In genomic region chr18:832085-832681, GRCh38 we compare ENCODE assay signal across 1 cellular context.
TF ChIP-seq lines count a peak whose summit lies in the region.

No MANE protein-coding gene starts in this region.

TF ChIP-seq in HepG2, 621 proteins besides CTCF, POLR2A, EP300 and RAD21 (continued from another document and continues in another):
- TF ChIP-seq HNF1A (IDR thresholded peaks at IDR 0.05; ENCODE audit: low read depth) (no peak), HNF1A (CRISPR knock-in tag; IDR thresholded peaks at IDR 0.05; ENCODE audit: borderline replicate concordance) (peak; percentile 55; the same call in 1 of the 2 replicates), ZNF543 (CRISPR knock-in tag; IDR thresholded peaks at IDR 0.05) (no peak), ATF4 (CRISPR knock-in tag; IDR thresholded peaks at IDR 0.05) (peak in 1 of 2 experiments; percentile 13; a peak in 1 of 4 replicates), HBP1 (CRISPR knock-in tag; IDR thresholded peaks at IDR 0.05; ENCODE audit: low read depth) (0 out of 2 replicates have a peak, but pooled peaks have one; percentile 56), BRCA1 (CRISPR knock-in tag; IDR thresholded peaks at IDR 0.05) (no peak), ZNF709 (CRISPR knock-in tag; IDR thresholded peaks at IDR 0.05) (no peak), TBX3 (IDR thresholded peaks at IDR 0.05; ENCODE audit: borderline replicate concordance) (peak; percentile 14; the same call in 1 of the 2 replicates), ZNF552 (CRISPR knock-in tag; IDR thresholded peaks at IDR 0.05; ENCODE audit: borderline replicate concordance) (no peak), NPAS2 (CRISPR knock-in tag; IDR thresholded peaks at IDR 0.05; ENCODE audit: borderline replicate concordance) (no peak), NFE2L1 (CRISPR knock-in tag; IDR thresholded peaks at IDR 0.05; ENCODE audit: borderline replicate concordance) (no peak), ZNF142 (CRISPR knock-in tag; IDR thresholded peaks at IDR 0.05) (no peak), FOXA3 (CRISPR knock-in tag; IDR thresholded peaks at IDR 0.05) (peak; percentile 43; the same call in 1 of the 2 replicates), ISX (CRISPR knock-in tag; conservative IDR thresholded peaks at IDR 0.05) (no peak), HDAC1 (CRISPR knock-in tag; IDR thresholded peaks at IDR 0.05) (peak; percentile 49; the same call in 1 of the 2 replicates), AGO1 (IDR thresholded peaks at IDR 0.05; ENCODE audit: low read depth, low read length, poor library complexity, severe bottlenecking) (no peak), ZNF512B (CRISPR knock-in tag; IDR thresholded peaks at IDR 0.05; ENCODE audit: borderline replicate concordance) (no peak), ZSCAN29 (CRISPR knock-in tag; conservative IDR thresholded peaks at IDR 0.05) (peak; percentile 88), CENPX (CRISPR knock-in tag; IDR thresholded peaks at IDR 0.05) (no peak), ZNF350 (CRISPR knock-in tag; IDR thresholded peaks at IDR 0.05; ENCODE audit: borderline replicate concordance, low read depth) (peak; percentile 52; the same call in 1 of the 2 replicates), HMG20A (CRISPR knock-in tag; IDR thresholded peaks at IDR 0.05; ENCODE audit: borderline replicate concordance) (no peak), ZNF816 (CRISPR knock-in tag; IDR thresholded peaks at IDR 0.05; ENCODE audit: borderline replicate concordance) (no peak), GMEB2 (CRISPR knock-in tag; IDR thresholded peaks at IDR 0.05; ENCODE audit: low read depth) (no peak), SATB2 (CRISPR knock-in tag; IDR thresholded peaks at IDR 0.05) (0 out of 2 replicates have a peak, but pooled peaks have one; percentile 45), HNF4G (IDR thresholded peaks at IDR 0.05; ENCODE audit: borderline replicate concordance, low read depth, low read length) (peak; percentile 66; the same call in 1 of the 2 replicates), HNF4G (CRISPR knock-in tag; IDR thresholded peaks at IDR 0.05; ENCODE audit: borderline replicate concordance, low read depth) (no peak; the same call in 1 of the 2 replicates), ZNF883 (CRISPR knock-in tag; IDR thresholded peaks at IDR 0.05; ENCODE audit: not compliant biosample characterization) (no peak), ZSCAN30 (CRISPR knock-in tag; IDR thresholded peaks at IDR 0.05) (no peak), TSC22D2 (CRISPR knock-in tag; IDR thresholded peaks at IDR 0.05; ENCODE audit: borderline replicate concordance) (0 out of 2 replicates have a peak, but pooled peaks have one; percentile 30), ZFP37 (CRISPR knock-in tag; IDR thresholded peaks at IDR 0.05; ENCODE audit: borderline replicate concordance) (no peak), ZNF652 (CRISPR knock-in tag; IDR thresholded peaks at IDR 0.05; ENCODE audit: borderline replicate concordance, low read depth) (no peak), AKAP8 (CRISPR knock-in tag; IDR thresholded peaks at IDR 0.05) (no peak), NCOA5 (CRISPR knock-in tag; IDR thresholded peaks at IDR 0.05) (no peak), RFX5 (IDR thresholded peaks at IDR 0.05; ENCODE audit: low read depth, low read length) (no peak), CHD4 (IDR thresholded peaks at IDR 0.05; ENCODE audit: borderline replicate concordance, low read length) (no peak), CC2D1A (CRISPR knock-in tag; IDR thresholded peaks at IDR 0.05) (no peak), WIZ (CRISPR knock-in tag; IDR thresholded peaks at IDR 0.05) (no peak), DBP (CRISPR knock-in tag; IDR thresholded peaks at IDR 0.05; ENCODE audit: not compliant biosample characterization) (no peak), ZNF747 (CRISPR knock-in tag; IDR thresholded peaks at IDR 0.05; ENCODE audit: borderline replicate concordance) (peak; percentile 68; the same call in 1 of the 2 replicates)
